Comparison of ENCODE assay signal across 16 cellular contexts in the genomic region with DNA sequence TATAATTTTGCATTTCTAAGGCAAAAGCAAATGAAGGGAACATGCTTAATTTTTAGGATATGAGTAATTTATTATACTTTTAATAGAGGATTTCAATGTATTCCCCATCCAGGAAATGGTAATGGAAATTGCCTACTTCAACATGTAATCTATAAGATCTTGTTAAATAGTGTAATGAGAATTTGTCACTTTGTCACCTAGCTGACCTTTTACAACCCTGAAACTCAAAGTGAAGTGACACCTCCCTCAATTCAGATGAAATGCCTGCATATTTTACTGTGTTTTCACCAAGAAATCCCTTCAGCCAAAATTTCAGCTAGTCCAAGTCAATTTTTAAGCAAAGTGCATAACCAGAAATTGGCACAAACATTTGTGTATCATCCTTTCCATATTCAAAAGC.
DNase-seq lines count a peak whose midpoint lies in the region; ATAC-seq and FAIRE-seq lines count a peak whose summit lies in the region.
"Had no signal": no experiment of that assay in that cellular context is flagged by ENCODE, and none has a peak within 500 bp of the region (broad histone marks: within the 10 kb centered on the region; RNA-seq: fewer than 3 reads in every experiment).

No MANE protein-coding gene starts in this region.

- H3K36me3 Mint-ChIP-seq in activated naive CD4-positive, alpha-beta T cell treated with anti-CD3 and anti-CD28 coated beads for 36 hours (ENCODE audit: low read depth), result no peaks in the 10 kb centered on the region
- H3K36me3 Mint-ChIP-seq: CD4-positive, alpha-beta memory T cell had no signal

- H3K27ac ChIP-seq in subcutaneous abdominal adipose tissue (ENCODE audit: low read depth, low read length), result peak overlapping the region; percentile 39
- no peak overlapping the region for H3K27ac ChIP-seq in small intestine (ENCODE audit: low read depth in 1 of 2, low read length in 1 of 2)

- H3K27ac Mint-ChIP-seq in stimulated activated naive CD8-positive, alpha-beta T cell treated with anti-CD3 and anti-CD28 coated beads, Interleukin-15, amount 100 ng/mL, for 72 hours, result no peak overlapping the region
- H3K27ac Mint-ChIP-seq in activated naive CD4-positive, alpha-beta T cell treated with anti-CD3 and anti-CD28 coated beads for 36 hours, result no peak overlapping the region
- H3K27ac Mint-ChIP-seq: CD4-positive, alpha-beta memory T cell; HFFc6 had no signal

- intact Hi-C loops in activated naive CD4-positive, alpha-beta T cell treated with anti-CD3 and anti-CD28 coated beads for 36 hours (cut with micrococcal nuclease), result no loop called here

- peak overlapping the region; percentile 18 for H3K9ac ChIP-seq in adipocyte (ENCODE audit: low read length)
- H3K9ac ChIP-seq in subcutaneous abdominal adipose tissue (ENCODE audit: low read length in 5 of 5), result peak overlapping the region in 1 of 5 donors; percentile 50

- H3K4me1 Mint-ChIP-seq in stimulated activated naive CD8-positive, alpha-beta T cell treated with anti-CD3 and anti-CD28 coated beads, Interleukin-15, amount 100 ng/mL, for 72 hours, result peaks cover 16% of the 10 kb centered on the region
- no peaks in the 10 kb centered on the region for H3K4me1 Mint-ChIP-seq in activated naive CD4-positive, alpha-beta T cell treated with anti-CD3 and anti-CD28 coated beads for 36 hours (ENCODE audit: low read depth)
- H3K4me1 Mint-ChIP-seq: CD4-positive, alpha-beta memory T cell had no signal

- no peak for FAIRE-seq in small intestine (lab: Jason Lieb, UNC)
- FAIRE-seq: H54 had no signal

- H3K4me3 Mint-ChIP-seq in stimulated activated naive CD8-positive, alpha-beta T cell treated with anti-CD3 and anti-CD28 coated beads, Interleukin-15, amount 100 ng/mL, for 72 hours, result no peak overlapping the region
- H3K4me3 Mint-ChIP-seq in activated naive CD4-positive, alpha-beta T cell treated with anti-CD3 and anti-CD28 coated beads for 36 hours, result no peak overlapping the region
- H3K4me3 Mint-ChIP-seq: CD4-positive, alpha-beta memory T cell; HFFc6 had no signal

- H3K4me3 ChIP-seq in adipocyte (ENCODE audit: low read length), result no peak overlapping the region
- no peak overlapping the region for H3K4me3 ChIP-seq in subcutaneous abdominal adipose tissue (ENCODE audit: low read depth in 1 of 5, low read length in 5 of 5)
- no peak overlapping the region for H3K4me3 ChIP-seq in small intestine (ENCODE audit: low read depth in 1 of 2, low read length in 2 of 2)
- H3K4me3 ChIP-seq: HAP-1 had no signal

- H3K9me3 ChIP-seq in adipocyte (ENCODE audit: control insufficient read depth, low read length) (peaks cover 17% of the 10 kb centered on the region), subcutaneous abdominal adipose tissue (ENCODE audit: control insufficient read depth in 5 of 5, low read length in 5 of 5) (peaks cover 0 to 8% (median 2%) of the 10 kb centered on the region in 5 donors), small intestine (ENCODE audit: control insufficient read depth, low read depth) (no peaks in the 10 kb centered on the region)
- H3K9me3 ChIP-seq: HAP-1 had no signal

- no peak for DNase-seq in stimulated activated naive CD8-positive, alpha-beta T cell treated with anti-CD3 and anti-CD28 coated beads, Interleukin-15, Interleukin-2, amounts not matched to agents 100 U/mL and 50 U/mL, for 24 hours
- DNase-seq in stimulated activated naive CD8-positive, alpha-beta T cell treated with anti-CD3 and anti-CD28 coated beads, Interleukin-15, amount 100 ng/mL, for 72 hours, result no peak
- DNase-seq in adipocyte (ENCODE audit: low read depth) (no peak), small intestine (no peak)
- DNase-seq in activated naive CD4-positive, alpha-beta T cell treated with anti-CD3 and anti-CD28 coated beads for 36 hours, result no peak
- DNase-seq: Calu3; CD4-positive, alpha-beta memory T cell; COR-L47; DMS53; DMS79 treated with DMSO at 0.1 percent for 48 hours; GF-D8; GOT3; HFFc6 had no signal

- peaks cover 48% of the 10 kb centered on the region for H3K4me1 ChIP-seq in adipocyte (ENCODE audit: control insufficient read depth, insufficient read depth, low read length)
- peaks cover 4 to 15% (median 10%) of the 10 kb centered on the region in 5 donors for H3K4me1 ChIP-seq in subcutaneous abdominal adipose tissue (ENCODE audit: control insufficient read depth in 5 of 5, insufficient read depth in 5 of 5, low read length in 5 of 5)
- no peaks in the 10 kb centered on the region for H3K4me1 ChIP-seq in small intestine (ENCODE audit: control insufficient read depth in 2 of 2, insufficient read depth in 1 of 2, low read depth in 1 of 2, low read length in 1 of 2)
- H3K4me1 ChIP-seq: HAP-1 had no signal

- H3K27me3 Mint-ChIP-seq in stimulated activated naive CD8-positive, alpha-beta T cell treated with anti-CD3 and anti-CD28 coated beads, Interleukin-15, amount 100 ng/mL, for 72 hours, result peaks cover 34% of the 10 kb centered on the region
- H3K27me3 Mint-ChIP-seq in activated naive CD4-positive, alpha-beta T cell treated with anti-CD3 and anti-CD28 coated beads for 36 hours (ENCODE audit: low read depth), result no peaks in the 10 kb centered on the region

- H3K36me3 ChIP-seq in adipocyte (ENCODE audit: control insufficient read depth, insufficient read depth, low read length, severe bottlenecking) (no peaks in the 10 kb centered on the region), subcutaneous abdominal adipose tissue (ENCODE audit: control insufficient read depth in 5 of 5, insufficient read depth in 5 of 5, low read length in 5 of 5) (no peaks in the 10 kb centered on the region), small intestine (ENCODE audit: control insufficient read depth in 2 of 2, insufficient read depth in 2 of 2, low read length in 2 of 2) (no peaks in the 10 kb centered on the region)
- H3K36me3 ChIP-seq: HAP-1 had no signal

- ATAC-seq in stimulated activated naive CD8-positive, alpha-beta T cell treated with anti-CD3 and anti-CD28 coated beads, Interleukin-15, Interleukin-2, amounts not matched to agents 100 U/mL and 50 U/mL, for 24 hours, result peak; percentile 63
- no peak for ATAC-seq in stimulated activated naive CD8-positive, alpha-beta T cell treated with anti-CD3 and anti-CD28 coated beads, Interleukin-15, amount 100 ng/mL, for 72 hours

- no peaks in the 10 kb centered on the region for H3K27me3 ChIP-seq in adipocyte (replicated peaks; ENCODE audit: control insufficient read depth, insufficient read depth, low read length)
- no peaks in the 10 kb centered on the region for H3K27me3 ChIP-seq in subcutaneous abdominal adipose tissue (ENCODE audit: control insufficient read depth in 5 of 5, insufficient read depth in 4 of 5, low read length in 5 of 5)
- no peaks in the 10 kb centered on the region for H3K27me3 ChIP-seq in small intestine (ENCODE audit: control insufficient read depth in 2 of 2, insufficient read depth in 2 of 2, low read length in 2 of 2)

- CTCF ChIA-PET in activated naive CD4-positive, alpha-beta T cell treated with anti-CD3 and anti-CD28 coated beads for 36 hours (lab: Charles Lee), result no interaction called here

- peaks cover 1 to 20% of the 10 kb centered on the region in 2 donors for H3K9me3 Mint-ChIP-seq in stimulated activated naive CD8-positive, alpha-beta T cell treated with anti-CD3 and anti-CD28 coated beads, Interleukin-15, amount 100 ng/mL, for 72 hours
- H3K9me3 Mint-ChIP-seq in activated naive CD4-positive, alpha-beta T cell treated with anti-CD3 and anti-CD28 coated beads for 36 hours, result no peaks in the 10 kb centered on the region
